In the genomic region with DNA sequence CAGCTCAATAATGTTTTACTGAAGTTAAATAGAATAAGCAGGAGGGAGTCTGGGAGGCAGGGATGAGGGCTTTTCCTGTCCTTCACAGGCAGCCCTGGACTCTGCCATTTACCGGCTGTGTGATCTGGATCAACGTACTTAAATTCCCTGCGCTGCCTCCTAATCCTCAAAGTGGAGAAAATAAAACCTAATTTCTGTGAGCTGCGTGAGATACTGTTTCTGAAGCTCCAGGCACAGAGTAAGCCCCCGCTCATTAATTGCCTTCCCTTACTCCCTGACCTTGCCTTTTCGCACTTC, we compare ENCODE assay signal across 8 cellular contexts. TPM values are rescaled to one million over a fixed set of nuclear protein-coding genes. Genes with fewer than 3 reads are reported as not detected.
A peak's percentile ranks its signal among the peaks of the same experiment; 100 is the strongest.
DNase-seq lines count a peak whose midpoint lies in the region; ATAC-seq and TF ChIP-seq lines count a peak whose summit lies in the region.

No MANE protein-coding gene starts in this region.

- POLR2A ChIA-PET in CD4-positive, alpha-beta memory T cell (lab: Charles Lee; ENCODE audit: partially characterized antibody) = interaction anchor here (0.8 to 1.1 kb wide), 3 partner anchors 10 to 273 kb away, joined by 3 read pairs; a partner anchor contains a TSS
- POLR2A ChIA-PET in RWPE1 (lab: Yijun Ruan, JAX; ENCODE audit: low non-redundant PET) = interaction anchor here (0.6 kb wide), 2 partner anchors 28 to 41 kb away, joined by 3 to 5 read pairs; no protein-coding TSS in a partner anchor

- H3K36me3 Mint-ChIP-seq in CD4-positive, alpha-beta memory T cell = no peaks in the 10 kb centered on the region
- H3K36me3 Mint-ChIP-seq in osteocyte (ENCODE audit: unreplicated experiment) = no peaks in the 10 kb centered on the region

- H3K36me3 ChIP-seq in CD4-positive, alpha-beta memory T cell (ENCODE audit: insufficient read depth, low read length) = no peaks in the 10 kb centered on the region
- no peaks in the 10 kb centered on the region for H3K36me3 ChIP-seq in esophagus (ENCODE audit: control insufficient read depth in 2 of 2, insufficient read depth in 2 of 2, low read length in 1 of 2)

- H3K27ac Mint-ChIP-seq in CD4-positive, alpha-beta memory T cell = peak overlapping the region in 2 of 7 donors; percentile 54 to 85
- peak overlapping the region; percentile 82 for H3K27ac Mint-ChIP-seq in osteocyte (ENCODE audit: unreplicated experiment)

- no peak overlapping the region for H3K27ac ChIP-seq in CD4-positive, alpha-beta memory T cell (ENCODE audit: low read depth, low read length)
- H3K27ac ChIP-seq in RWPE1 (peak overlapping the region; percentile 82), esophagus (ENCODE audit: low read depth in 2 of 2, low read length in 1 of 2) (peak overlapping the region in 1 of 2 donors; percentile 37)

- peaks cover 2 to 3% of the 10 kb centered on the region in 2 donors for H3K27me3 Mint-ChIP-seq in CD4-positive, alpha-beta memory T cell
- peaks cover 7% of the 10 kb centered on the region for H3K27me3 Mint-ChIP-seq in osteocyte (ENCODE audit: unreplicated experiment)

- H3K9me3 ChIP-seq in CD4-positive, alpha-beta memory T cell (ENCODE audit: control insufficient read depth in 1 of 2, low read length in 2 of 2) = no peaks in the 10 kb centered on the region
- H3K9me3 ChIP-seq in esophagus (ENCODE audit: control insufficient read depth in 2 of 2, insufficient read depth in 1 of 2, low read depth in 1 of 2, low read length in 1 of 2) = no peaks in the 10 kb centered on the region

- intact Hi-C loops in CD4-positive, alpha-beta memory T cell (cut with micrococcal nuclease) = no loop called here

- DNase-seq in CD4-positive, alpha-beta memory T cell = no peak
- DNase-seq in RWPE1 (ENCODE audit: low spot score) (no peak), osteocyte (ENCODE audit: extremely low spot score, unreplicated experiment) (no peak), NCI-H2081 (lab: John Stamatoyannopoulos, UW) (no peak), SW480 (ENCODE audit: low spot score) (no peak)

- H3K9me3 Mint-ChIP-seq in CD4-positive, alpha-beta memory T cell = peaks cover 0 to 1% (median 0%) of the 10 kb centered on the region in 8 donors
- H3K9me3 Mint-ChIP-seq in osteocyte (ENCODE audit: unreplicated experiment) = no peaks in the 10 kb centered on the region

- 13 to 19% methylated on average over 6 of the region's 6 CpGs for WGBS in esophagus, 2 donors

- peak overlapping the region in 1 of 2 donors; percentile 66 for H3K4me3 ChIP-seq in CD4-positive, alpha-beta memory T cell (ENCODE audit: low read length in 2 of 2)
- peak overlapping the region; percentile 79 to 87 for H3K4me3 ChIP-seq in esophagus (ENCODE audit: low read depth in 1 of 2, low read length in 2 of 2)

- TF ChIP-seq CTCF in RWPE1 (conservative IDR thresholded peaks at IDR 0.05; ENCODE audit: low read depth) (no peak), osteocyte (IDR thresholded peaks at IDR 0.05) (no peak)

- CTCF ChIA-PET in CD4-positive, alpha-beta memory T cell (lab: Charles Lee; ENCODE audit: partially characterized antibody) = interaction anchor here (1.6 kb wide), 1 partner anchor 19 kb away, joined by 3 read pairs; no protein-coding TSS in a partner anchor
- CTCF ChIA-PET in RWPE1 (lab: Yijun Ruan, JAX) = no interaction called here

- no peak for ATAC-seq in GM21381 (IDR thresholded peaks at IDR 0.05; ENCODE audit: unreplicated experiment)
- ATAC-seq in GM18858 (IDR thresholded peaks at IDR 0.05; ENCODE audit: unreplicated experiment) = no peak

- peaks cover 8% of the 10 kb centered on the region for H3K4me1 ChIP-seq in CD4-positive, alpha-beta memory T cell (ENCODE audit: insufficient read depth, low read length)
- H3K4me1 ChIP-seq in esophagus (ENCODE audit: control insufficient read depth in 2 of 2, insufficient read depth in 2 of 2, low read length in 1 of 2) = peaks cover 0 to 8% of the 10 kb centered on the region in 2 donors

- peaks cover 7 to 29% (median 11%) of the 10 kb centered on the region in 4 donors for H3K4me1 Mint-ChIP-seq in CD4-positive, alpha-beta memory T cell
- peaks cover 25% of the 10 kb centered on the region for H3K4me1 Mint-ChIP-seq in osteocyte (ENCODE audit: unreplicated experiment)

- H3K27me3 ChIP-seq in CD4-positive, alpha-beta memory T cell (ENCODE audit: insufficient read depth, low read length) = no peaks in the 10 kb centered on the region
- H3K27me3 ChIP-seq in esophagus (ENCODE audit: control insufficient read depth in 1 of 2, insufficient read depth in 2 of 2, low read length in 2 of 2) = no peaks in the 10 kb centered on the region

- peak overlapping the region; percentile 74 to 88 (median 81) for H3K4me3 Mint-ChIP-seq in CD4-positive, alpha-beta memory T cell
- peak overlapping the region; percentile 90 for H3K4me3 Mint-ChIP-seq in osteocyte (ENCODE audit: unreplicated experiment)

RNA-seq across cellular contexts. Expression of a gene that starts 0.3 kb away (rescaled TPM):
- total RNA-seq in CD4-positive, alpha-beta memory T cell = 1 to 10 TPM; 6.3 to 7.0 TPM
- polyA plus RNA-seq in CD4-positive, alpha-beta memory T cell = 1 to 10 TPM; 3.0 to 5.0 TPM
- polyA plus RNA-seq in esophagus = 1 to 10 TPM; 3.1 to 5.9 TPM
- total RNA-seq in osteocyte = 35.5 and 39.7 TPM in 2 replicates

RNA-seq across cellular contexts. Expression of a gene that starts 39.0 kb away (rescaled TPM):
- not detected for total RNA-seq in CD4-positive, alpha-beta memory T cell
- not detected for polyA plus RNA-seq in CD4-positive, alpha-beta memory T cell
- under 1 TPM; 0.19 to 0.28 TPM for polyA plus RNA-seq in esophagus
- total RNA-seq in osteocyte = 1.3 TPM in 2 replicates
